In the genomic region with DNA sequence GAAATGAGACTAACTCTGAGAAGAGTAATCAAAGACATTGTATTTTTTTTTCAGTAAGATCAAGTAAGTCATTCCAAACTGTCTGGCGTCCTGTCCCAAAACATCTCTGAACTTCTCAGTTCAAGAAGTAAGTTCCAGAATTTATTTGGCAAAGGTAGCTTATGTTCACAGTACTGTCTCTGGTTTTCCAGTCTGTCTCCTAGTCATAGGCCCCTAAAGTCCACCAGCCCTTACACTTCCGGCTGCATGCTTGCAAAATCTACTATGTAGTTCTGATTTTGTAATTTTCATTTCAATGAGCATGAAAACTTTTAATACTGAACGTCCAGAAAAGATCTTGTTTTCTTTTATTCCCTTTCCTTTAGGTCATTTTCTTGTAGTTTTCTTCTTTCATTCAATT, we compare ENCODE assay signal across 1 cellular context.
TF ChIP-seq lines count a peak whose summit lies in the region.

No MANE protein-coding gene starts in this region.

TF ChIP-seq in IMR-90, 13 proteins besides CTCF, POLR2A, EP300 and RAD21:
- TF ChIP-seq NFE2L2 (IDR thresholded peaks at IDR 0.05; ENCODE audit: low read depth, low read length): no peak
- TF ChIP-seq MAZ (IDR thresholded peaks at IDR 0.05; ENCODE audit: borderline replicate concordance, low read depth, low read length): no peak
- no peak for TF ChIP-seq CHD1 (IDR thresholded peaks at IDR 0.05; ENCODE audit: low read depth, low read length)
